In the genomic region with DNA sequence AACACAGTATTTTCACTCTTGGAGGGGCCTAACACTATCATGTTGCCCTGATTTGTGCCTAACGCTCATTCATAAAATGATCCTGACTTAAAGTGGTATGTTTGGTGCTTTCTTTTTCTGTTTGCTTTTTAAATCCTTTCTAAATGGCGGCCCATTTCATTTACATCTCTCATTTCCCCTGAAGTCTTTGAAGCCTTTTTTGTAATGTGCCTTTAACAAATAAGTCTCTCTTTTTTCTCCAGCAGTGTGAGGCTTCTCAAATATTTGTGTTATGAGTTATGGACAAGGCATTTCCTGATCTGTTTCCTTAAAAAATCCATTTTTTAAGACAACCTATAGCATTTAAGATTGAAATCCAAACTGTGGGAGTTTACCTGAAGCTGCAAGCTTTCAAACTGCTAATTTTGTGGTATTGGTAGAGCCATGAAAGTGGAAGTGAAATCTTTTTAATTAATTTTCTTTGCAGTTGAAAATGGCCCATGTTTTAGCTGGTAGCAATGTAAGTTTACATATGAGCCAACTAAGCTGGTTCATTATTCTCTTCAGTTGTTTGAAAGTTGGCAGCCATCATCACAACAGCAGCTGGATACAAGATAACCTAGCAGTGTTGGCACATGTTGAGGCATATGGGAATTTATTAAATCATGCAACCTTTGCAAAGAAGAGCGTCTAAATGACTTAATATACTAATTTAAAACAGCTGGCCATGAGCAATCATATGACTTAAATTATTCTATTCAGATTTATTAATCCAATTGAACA, we compare ENCODE assay signal across 8 cellular contexts.
DNase-seq lines count a peak whose midpoint lies in the region; ATAC-seq and TF ChIP-seq lines count a peak whose summit lies in the region.

No MANE protein-coding gene starts in this region.

- no peaks in the 10 kb centered on the region for H3K27me3 Mint-ChIP-seq in chondrocyte (ENCODE audit: low read depth)
- H3K27me3 Mint-ChIP-seq in activated CD4-positive, alpha-beta T cell treated with anti-CD3 and anti-CD28 coated beads, Interleukin-2, amount 10 ng/mL, durations not matched to agents 24 days and 14 days, result no peaks in the 10 kb centered on the region

- TF ChIP-seq CTCF in chondrocyte (IDR thresholded peaks at IDR 0.05) (no peak), omental fat pad (IDR thresholded peaks at IDR 0.05) (no peak)

- H3K27ac Mint-ChIP-seq in chondrocyte (ENCODE audit: unreplicated experiment), result peak overlapping the region; percentile 72
- no peak overlapping the region for H3K27ac Mint-ChIP-seq in activated CD4-positive, alpha-beta T cell treated with anti-CD3 and anti-CD28 coated beads, Interleukin-2, amount 10 ng/mL, durations not matched to agents 24 days and 14 days

- intact Hi-C loops in activated CD4-positive, alpha-beta T cell treated with anti-CD3 and anti-CD28 coated beads, Interleukin-2, amount 10 ng/mL, durations not matched to agents 24 days and 14 days (cut with micrococcal nuclease), result no loop called here

- peak; percentile 58 for DNase-seq in Daoy (ENCODE audit: low read depth)
- DNase-seq in HS-27A (ENCODE audit: low read depth), result peak; percentile 59
- DNase-seq in chondrocyte (ENCODE audit: low spot score), result no peak
- no peak for DNase-seq in omental fat pad (ENCODE audit: low spot score)
- DNase-seq in activated CD4-positive, alpha-beta T cell treated with anti-CD3 and anti-CD28 coated beads, Interleukin-2, amount 10 ng/mL, durations not matched to agents 24 days and 14 days, result no peak
- no peak for DNase-seq in medulla oblongata (ENCODE audit: extremely low spot score)
- DNase-seq in SIG-M5 (lab: John Stamatoyannopoulos, UW), result no peak

- H3K4me3 Mint-ChIP-seq in chondrocyte (ENCODE audit: unreplicated experiment), result no peak overlapping the region
- H3K4me3 Mint-ChIP-seq in activated CD4-positive, alpha-beta T cell treated with anti-CD3 and anti-CD28 coated beads, Interleukin-2, amount 10 ng/mL, durations not matched to agents 24 days and 14 days, result no peak overlapping the region

- ATAC-seq in GM21529 (IDR thresholded peaks at IDR 0.05; ENCODE audit: unreplicated experiment) (peak; percentile 85), omental fat pad (ENCODE audit: low FRiP score) (no peak)

- peaks cover 28% of the 10 kb centered on the region for H3K4me1 Mint-ChIP-seq in chondrocyte (ENCODE audit: low read depth)
- no peaks in the 10 kb centered on the region for H3K4me1 Mint-ChIP-seq in activated CD4-positive, alpha-beta T cell treated with anti-CD3 and anti-CD28 coated beads, Interleukin-2, amount 10 ng/mL, durations not matched to agents 24 days and 14 days

- no peaks in the 10 kb centered on the region for H3K36me3 Mint-ChIP-seq in chondrocyte (ENCODE audit: low read depth)
- H3K36me3 Mint-ChIP-seq in activated CD4-positive, alpha-beta T cell treated with anti-CD3 and anti-CD28 coated beads, Interleukin-2, amount 10 ng/mL, durations not matched to agents 24 days and 14 days (ENCODE audit: low read depth), result peaks cover 13% of the 10 kb centered on the region

- H3K9me3 Mint-ChIP-seq in chondrocyte (ENCODE audit: low read depth), result no peaks in the 10 kb centered on the region
- no peaks in the 10 kb centered on the region for H3K9me3 Mint-ChIP-seq in activated CD4-positive, alpha-beta T cell treated with anti-CD3 and anti-CD28 coated beads, Interleukin-2, amount 10 ng/mL, durations not matched to agents 24 days and 14 days

Comparison
In these comparisons a context has a peak if more than half of its experiments do, and no peak if none do; other contexts are left out.
1. DNase-seq: peak in Daoy (single experiment) and HS-27A (single experiment); none in chondrocyte (single experiment), omental fat pad (single experiment), activated CD4-positive, alpha-beta T cell treated with anti-CD3 and anti-CD28 coated beads, Interleukin-2, amount 10 ng/mL, durations not matched to agents 24 days and 14 days (single experiment), medulla oblongata (single experiment) and SIG-M5 (single experiment).